10 cellular contexts compared by ENCODE assay signal in genomic region chr5:133995341-133995740, GRCh38. TPM values are rescaled to one million over a fixed set of nuclear protein-coding genes. Genes with fewer than 3 reads are reported as not detected.
DNase-seq lines count a peak whose midpoint lies in the region; ATAC-seq and TF ChIP-seq lines count a peak whose summit lies in the region.
"Had no signal": no experiment of that assay in that cellular context is flagged by ENCODE, and none has a peak within 500 bp of the region (broad histone marks: within the 10 kb centered on the region; RNA-seq: fewer than 3 reads in every experiment).

No MANE protein-coding gene starts in this region.

- POLR2A ChIA-PET in activated CD4-positive, alpha-beta T cell treated with anti-CD3 and anti-CD28 coated beads for 36 hours (lab: Charles Lee), result no interaction called here
- POLR2A ChIA-PET in RWPE1 (lab: Yijun Ruan, JAX; ENCODE audit: low non-redundant PET), result no interaction called here

- H3K36me3 Mint-ChIP-seq in activated CD4-positive, alpha-beta T cell treated with anti-CD3 and anti-CD28 coated beads for 36 hours (ENCODE audit: low read depth), result peaks cover 23% of the 10 kb centered on the region
- no peaks in the 10 kb centered on the region for H3K36me3 Mint-ChIP-seq in glutamatergic neuron (ENCODE audit: unreplicated experiment)

- H3K36me3 ChIP-seq in gastrocnemius medialis, result peaks cover 0 to 16% of the 10 kb centered on the region in 2 donors

- H3K27me3 Mint-ChIP-seq in activated CD4-positive, alpha-beta T cell treated with anti-CD3 and anti-CD28 coated beads for 36 hours, result no peaks in the 10 kb centered on the region
- H3K27me3 Mint-ChIP-seq in glutamatergic neuron (ENCODE audit: unreplicated experiment), result peaks cover 2% of the 10 kb centered on the region

- no peak overlapping the region for H3K4me3 Mint-ChIP-seq in activated CD4-positive, alpha-beta T cell treated with anti-CD3 and anti-CD28 coated beads for 36 hours
- peak overlapping the region; percentile 20 for H3K4me3 Mint-ChIP-seq in glutamatergic neuron (ENCODE audit: unreplicated experiment)

- H3K27ac Mint-ChIP-seq in activated CD4-positive, alpha-beta T cell treated with anti-CD3 and anti-CD28 coated beads for 36 hours, result peak overlapping the region; percentile 24
- peak overlapping the region; percentile 78 for H3K27ac Mint-ChIP-seq in glutamatergic neuron (ENCODE audit: unreplicated experiment)

- CTCF ChIA-PET in activated CD4-positive, alpha-beta T cell treated with anti-CD3 and anti-CD28 coated beads for 36 hours (lab: Charles Lee), result interaction anchor here (2.0 to 2.3 kb wide), 2 partner anchors 32 to 44 kb away, joined by 6 read pairs; no protein-coding TSS in a partner anchor
- CTCF ChIA-PET in RWPE1 (lab: Yijun Ruan, JAX), result no interaction called here

- H3K4me1 Mint-ChIP-seq in activated CD4-positive, alpha-beta T cell treated with anti-CD3 and anti-CD28 coated beads for 36 hours, result peaks cover 51% of the 10 kb centered on the region
- H3K4me1 Mint-ChIP-seq in glutamatergic neuron (ENCODE audit: low read depth, unreplicated experiment), result peaks cover 55% of the 10 kb centered on the region

- no peak for ATAC-seq in activated CD4-positive, alpha-beta T cell treated with anti-CD3 and anti-CD28 coated beads for 36 hours
- ATAC-seq in gastrocnemius medialis (peak; percentile 6 to 29), GM18909 (IDR thresholded peaks at IDR 0.05; ENCODE audit: poor library complexity, unreplicated experiment) (no peak)

- in situ Hi-C loops in gastrocnemius medialis (cut with MboI; ENCODE audit: low sequenced_read_pairs in 4 of 4), result no loop called here

- H3K27me3 ChIP-seq in gastrocnemius medialis, result no peaks in the 10 kb centered on the region

- intact Hi-C loops in activated CD4-positive, alpha-beta T cell treated with anti-CD3 and anti-CD28 coated beads for 36 hours (cut with DNase I, micrococcal nuclease), result no loop called here
- intact Hi-C loops in gastrocnemius medialis (cut with DNase I; ENCODE audit: low total_unique reads), result no loop called here

- peak overlapping the region in 2 of 4 donors; percentile 16 to 22 for H3K4me3 ChIP-seq in gastrocnemius medialis
- H3K4me3 ChIP-seq: skin epidermis had no signal

- H3K27ac ChIP-seq in RWPE1 (peak overlapping the region; percentile 51), gastrocnemius medialis (peak overlapping the region; percentile 91 to 100 (median 98))

- no peak for TF ChIP-seq POLR2A in gastrocnemius medialis (IDR thresholded peaks at IDR 0.05)

- no peaks in the 10 kb centered on the region for H3K9me3 Mint-ChIP-seq in activated CD4-positive, alpha-beta T cell treated with anti-CD3 and anti-CD28 coated beads for 36 hours (ENCODE audit: low read depth)
- peaks cover 1% of the 10 kb centered on the region for H3K9me3 Mint-ChIP-seq in glutamatergic neuron (ENCODE audit: unreplicated experiment)

- no peaks in the 10 kb centered on the region for H3K9me3 ChIP-seq in gastrocnemius medialis

- DNase-seq in activated CD4-positive, alpha-beta T cell treated with anti-CD3 and anti-CD28 coated beads for 36 hours, result no peak
- DNase-seq in activated CD4-positive, alpha-beta T cell treated with anti-CD3 and anti-CD28 coated beads, Interleukin-2, amount 50 U/mL, for 48 hours, result no peak
- DNase-seq in RWPE1 (ENCODE audit: low spot score) (no peak), glutamatergic neuron (no peak), gastrocnemius medialis (peak in 1 of 2 donors; percentile 57), SW 1271 (lab: John Stamatoyannopoulos, UW) (no peak), NCI-H2196 (lab: John Stamatoyannopoulos, UW; ENCODE audit: unreplicated experiment) (no peak)
- DNase-seq: Kasumi-1 had no signal

- H3K4me1 ChIP-seq in gastrocnemius medialis, result peaks cover 97 to 99% of the 10 kb centered on the region in 2 donors

- TF ChIP-seq CTCF in RWPE1 (conservative IDR thresholded peaks at IDR 0.05; ENCODE audit: low read depth) (no peak), glutamatergic neuron (IDR thresholded peaks at IDR 0.05; ENCODE audit: partially characterized antibody, unreplicated experiment) (no peak), gastrocnemius medialis (IDR thresholded peaks at IDR 0.05 in 4 of 5, conservative IDR thresholded peaks at IDR 0.05 in 1 of 5) (no peak)

RNA-seq across cellular contexts. Expression of gene VDAC1, which starts 9.4 kb away (rescaled TPM):
- 100 to 1,000 TPM; 482 to 486 TPM for total RNA-seq in activated CD4-positive, alpha-beta T cell treated with anti-CD3 and anti-CD28 coated beads for 36 hours
- total RNA-seq in glutamatergic neuron (ENCODE audit: unreplicated experiment), result 132 TPM
- total RNA-seq in gastrocnemius medialis, result 100 to 1,000 TPM; 412 to 611 (median 495) TPM

RNA-seq across cellular contexts. Expression of gene C5orf15, which starts 26.9 kb away (rescaled TPM):
- 10 to 100 TPM; 28.7 to 38.7 TPM for total RNA-seq in activated CD4-positive, alpha-beta T cell treated with anti-CD3 and anti-CD28 coated beads for 36 hours
- total RNA-seq in glutamatergic neuron (ENCODE audit: unreplicated experiment), result 35.7 TPM
- 10 to 100 TPM; 18.7 to 30.3 (median 24.4) TPM for total RNA-seq in gastrocnemius medialis

Comparison
In these comparisons a context has a peak if more than half of its experiments do, and no peak if none do; other contexts are left out.
1. ATAC-seq: peak in gastrocnemius medialis (2 of 2); none in activated CD4-positive, alpha-beta T cell treated with anti-CD3 and anti-CD28 coated beads for 36 hours (single experiment) and GM18909 (single experiment).